In the genomic region with DNA sequence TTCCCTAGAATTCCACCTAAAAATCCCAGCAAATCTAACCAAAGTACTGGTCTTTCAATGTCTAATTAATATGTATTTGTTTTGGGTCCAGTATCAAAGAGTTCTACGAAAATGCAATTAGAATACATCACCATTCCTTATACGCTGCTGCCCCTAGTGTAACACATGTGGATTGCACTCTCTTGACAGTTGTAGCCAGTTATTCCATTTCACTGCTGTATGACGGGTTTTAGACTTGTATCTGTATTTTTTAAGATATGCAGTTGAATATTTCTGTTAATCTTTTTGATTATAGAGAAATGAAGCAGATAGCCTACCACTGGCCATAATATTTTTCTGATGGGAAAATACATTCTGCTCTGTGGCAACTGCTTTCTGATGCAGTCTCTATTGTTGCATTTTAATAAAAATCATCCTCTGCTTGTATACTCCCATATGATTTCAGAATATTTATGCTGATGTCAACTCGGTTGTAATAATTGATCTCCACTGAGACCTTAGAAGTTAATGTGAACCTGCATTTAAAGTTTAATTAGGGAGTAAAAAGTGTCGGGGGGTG, we compare ENCODE assay signal across 1 cellular context.
TF ChIP-seq lines count a peak whose summit lies in the region.

No MANE protein-coding gene starts in this region.

TF ChIP-seq in K562, 482 proteins besides CTCF, POLR2A, EP300 and RAD21:
- TF ChIP-seq SMC3 (conservative IDR thresholded peaks at IDR 0.05; ENCODE audit: insufficient read depth, low read depth, low read length) (peak; percentile 50; the same call in 1 of the 2 replicates), KLF16 (IDR thresholded peaks at IDR 0.05) (0 out of 2 replicates have a peak, but pooled peaks have one; percentile 36), ZC3H11A (IDR thresholded peaks at IDR 0.05; ENCODE audit: low read depth, low read length) (no peak)
- TF ChIP-seq, protein P1, sequence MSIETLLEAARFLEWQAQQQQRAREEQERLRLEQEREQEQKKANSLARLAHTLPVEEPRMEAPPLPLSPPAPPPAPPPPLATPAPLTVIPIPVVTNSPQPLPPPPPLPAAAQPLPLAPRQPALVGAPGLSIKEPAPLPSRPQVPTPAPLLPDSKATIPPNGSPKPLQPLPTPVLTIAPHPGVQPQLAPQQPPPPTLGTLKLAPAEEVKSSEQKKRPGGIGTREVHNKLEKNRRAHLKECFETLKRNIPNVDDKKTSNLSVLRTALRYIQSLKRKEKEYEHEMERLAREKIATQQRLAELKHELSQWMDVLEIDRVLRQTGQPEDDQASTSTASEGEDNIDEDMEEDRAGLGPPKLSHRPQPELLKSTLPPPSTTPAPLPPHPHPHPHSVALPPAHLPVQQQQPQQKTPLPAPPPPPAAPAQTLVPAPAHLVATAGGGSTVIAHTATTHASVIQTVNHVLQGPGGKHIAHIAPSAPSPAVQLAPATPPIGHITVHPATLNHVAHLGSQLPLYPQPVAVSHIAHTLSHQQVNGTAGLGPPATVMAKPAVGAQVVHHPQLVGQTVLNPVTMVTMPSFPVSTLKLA (conservative IDR thresholded peaks at IDR 0.05) = 0 out of 4 replicates have a peak, but pooled peaks of 1 of the 2 experiments have one; percentile 29
- TF ChIP-seq, protein P2, sequence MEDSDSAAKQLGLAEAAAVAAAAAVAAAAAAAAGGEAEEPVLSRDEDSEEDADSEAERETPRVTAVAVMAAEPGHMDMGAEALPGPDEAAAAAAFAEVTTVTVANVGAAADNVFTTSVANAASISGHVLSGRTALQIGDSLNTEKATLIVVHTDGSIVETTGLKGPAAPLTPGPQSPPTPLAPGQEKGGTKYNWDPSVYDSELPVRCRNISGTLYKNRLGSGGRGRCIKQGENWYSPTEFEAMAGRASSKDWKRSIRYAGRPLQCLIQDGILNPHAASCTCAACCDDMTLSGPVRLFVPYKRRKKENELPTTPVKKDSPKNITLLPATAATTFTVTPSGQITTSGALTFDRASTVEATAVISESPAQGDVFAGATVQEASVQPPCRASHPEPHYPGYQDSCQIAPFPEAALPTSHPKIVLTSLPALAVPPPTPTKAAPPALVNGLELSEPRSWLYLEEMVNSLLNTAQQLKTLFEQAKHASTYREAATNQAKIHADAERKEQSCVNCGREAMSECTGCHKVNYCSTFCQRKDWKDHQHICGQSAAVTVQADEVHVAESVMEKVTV (CRISPR knock-in tag; IDR thresholded peaks at IDR 0.05) = peak; percentile 56; the same call in 1 of the 2 replicates
